In the genomic region with DNA sequence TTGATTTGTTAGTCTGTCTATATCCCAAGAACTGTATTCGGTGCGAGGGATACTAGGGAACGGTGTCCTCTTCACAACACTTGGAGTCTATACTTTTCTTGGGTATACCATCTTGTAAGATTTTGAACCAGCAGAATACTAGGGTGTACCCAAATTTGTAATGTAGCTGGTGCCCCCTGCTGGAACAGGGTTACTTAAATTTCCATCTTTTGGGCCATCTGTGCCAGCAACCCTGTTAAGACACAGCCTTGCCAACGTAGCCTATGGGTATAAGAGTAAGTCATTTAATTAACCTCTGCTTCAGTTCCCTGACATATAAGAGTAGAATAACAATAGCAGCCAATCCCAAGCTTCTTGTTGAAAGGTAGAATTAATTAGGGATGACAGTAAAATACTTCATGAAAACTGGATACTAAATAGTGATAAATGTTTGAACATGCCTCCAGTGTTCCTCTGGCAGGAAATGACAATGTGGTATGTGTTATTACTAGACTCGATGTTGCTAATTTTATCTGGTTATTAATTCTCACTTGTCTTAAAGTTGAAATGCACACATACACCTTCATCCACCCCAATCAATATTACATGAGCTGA, we compare ENCODE assay signal across 8 cellular contexts.
DNase-seq lines count a peak whose midpoint lies in the region; ATAC-seq, FAIRE-seq and TF ChIP-seq lines count a peak whose summit lies in the region.

No MANE protein-coding gene starts in this region.

- no peaks in the 10 kb centered on the region for H3K9me3 ChIP-seq in WERI-Rb-1 (ENCODE audit: severe bottlenecking)

- FAIRE-seq in RCC 7860 (lab: Jason Lieb, UNC), result no peak

- H3K27me3 ChIP-seq in H7 (ENCODE audit: control insufficient read depth, insufficient read depth, low read length), result no peaks in the 10 kb centered on the region
- H3K27me3 ChIP-seq in WERI-Rb-1 (ENCODE audit: insufficient read depth, low read depth, severe bottlenecking), result peaks cover 96% of the 10 kb centered on the region

- H3K36me3 ChIP-seq in H7 (replicated peaks; ENCODE audit: control insufficient read depth, insufficient read depth, low read length), result no peaks in the 10 kb centered on the region
- no peaks in the 10 kb centered on the region for H3K36me3 ChIP-seq in WERI-Rb-1

- H3K4me3 ChIP-seq in H7 (ENCODE audit: insufficient read depth, low read depth, low read length), result no peak overlapping the region
- no peak overlapping the region for H3K4me3 ChIP-seq in fibroblast of villous mesenchyme (ENCODE audit: low read depth, low read length)
- no peak overlapping the region for H3K4me3 ChIP-seq in WERI-Rb-1 (ENCODE audit: low read depth, low read length)

- DNase-seq in GM04504 (ENCODE audit: low read depth) (peak; percentile 5), H7 (peak; percentile 17), NCI-H524 treated with DMSO at 0.1 percent for 48 hours (lab: John Stamatoyannopoulos, UW) (peak; percentile 31), fibroblast of villous mesenchyme (ENCODE audit: low read depth) (peak; percentile 32), sciatic nerve (ENCODE audit: low spot score) (peak; percentile 70), RCC 7860 (ENCODE audit: low spot score) (no peak), WERI-Rb-1 (no peak)
- DNase-seq in activated CD8-positive, alpha-beta memory T cell treated with anti-CD3 and anti-CD28 coated beads, Interleukin-2, amount 50 U/mL, for 1 hour (ENCODE audit: extremely low read depth), result peak; percentile 27

- intact Hi-C loops in sciatic nerve (cut with DNase I), result no loop called here

- ATAC-seq in sciatic nerve, result peak; percentile 57

- no peak overlapping the region for H3K27ac ChIP-seq in WERI-Rb-1

- peak; percentile 46 for TF ChIP-seq CTCF in fibroblast of villous mesenchyme (IDR thresholded peaks at IDR 0.05; ENCODE audit: insufficient read depth, low read depth, low read length)
- TF ChIP-seq CTCF in WERI-Rb-1 (IDR thresholded peaks at IDR 0.05; ENCODE audit: low read depth, low read length), result no peak

Comparison
In these comparisons a context has a peak if more than half of its experiments do, and no peak if none do; other contexts are left out.
1. DNase-seq: peak in GM04504 (single experiment), H7 (single experiment), NCI-H524 treated with DMSO at 0.1 percent for 48 hours (single experiment), activated CD8-positive, alpha-beta memory T cell treated with anti-CD3 and anti-CD28 coated beads, Interleukin-2, amount 50 U/mL, for 1 hour (single experiment), fibroblast of villous mesenchyme (single experiment) and sciatic nerve (single experiment); none in RCC 7860 (single experiment) and WERI-Rb-1 (single experiment).